ENCODE assay signal across 7 cellular contexts in genomic region chr5:159235869-159236520, GRCh38. TPM values are rescaled to one million over a fixed set of nuclear protein-coding genes. Genes with fewer than 3 reads are reported as not detected.
DNase-seq lines count a peak whose midpoint lies in the region; ATAC-seq, FAIRE-seq and TF ChIP-seq lines count a peak whose summit lies in the region.
"Not testable (repeated sequence)": the region's sequence is repeated elsewhere in the genome, so short reads cannot be mapped to it uniquely, and the experiment has no call there.

No MANE protein-coding gene starts in this region.

- BruUV-seq in K562 (replicated peaks; lab: Mats Ljungman, UMichigan), result not testable (repeated sequence)

- not testable (repeated sequence) for H3K4me1 ChIP-seq in K562 (replicated peaks in 1 of 2; ENCODE audit: control insufficient read depth in 2 of 2, insufficient read depth in 2 of 2, low read length in 2 of 2)

- DNase-seq in EL (peak; percentile 55), HT1080 (ENCODE audit: low read depth) (peak; percentile 62), NCI-H1417 (lab: John Stamatoyannopoulos, UW) (peak in 2 of 3 experiments; percentile 1 to 34), NCI-H82 (lab: John Stamatoyannopoulos, UW) (peak; percentile 46), SK-N-DZ (ENCODE audit: low spot score) (peak; percentile 28), left kidney (ENCODE audit: low read depth, low spot score) (peak; percentile 70)
- not testable (repeated sequence) for DNase-seq in K562 (ENCODE audit: extremely low read depth in 1 of 4, low spot score in 3 of 4)

- not testable (repeated sequence) for H3K9me1 ChIP-seq in K562 (ENCODE audit: control insufficient read depth, insufficient read depth, low read length)

- not testable (repeated sequence) for H3K4me2 ChIP-seq in K562 (ENCODE audit: insufficient read depth, low read length)

- H3K79me2 ChIP-seq in K562 (ENCODE audit: control insufficient read depth, insufficient read depth, low read length), result not testable (repeated sequence)

- TF ChIP-seq EP300 in K562 (IDR thresholded peaks at IDR 0.05; ENCODE audit: low read length), result not testable (repeated sequence)

- H3K9ac ChIP-seq in K562 (ENCODE audit: insufficient read depth in 1 of 2, low read depth in 2 of 2, low read length in 2 of 2), result not testable (repeated sequence)

- H2AFZ ChIP-seq in K562 (ENCODE audit: low read depth, low read length), result not testable (repeated sequence)

- H3K27ac ChIP-seq in K562 (ENCODE audit: extremely low read depth, low read depth, low read length), result not testable (repeated sequence)

- TF ChIP-seq RAD21 in K562 (CRISPR knock-in tag; conservative IDR thresholded peaks at IDR 0.05 in 1 of 2, IDR thresholded peaks at IDR 0.05 in 1 of 2), result not testable (repeated sequence)

- in situ Hi-C loops in K562 (cut with MboI), result not testable (repeated sequence)

- ATAC-seq in K562, result not testable (repeated sequence)

- H3K4me3 ChIP-seq in K562, result not testable (repeated sequence)

- H3K9me3 ChIP-seq in K562 (replicated peaks; ENCODE audit: control insufficient read depth, insufficient read depth, low read depth, low read length), result not testable (repeated sequence)

- H4K20me1 ChIP-seq in K562 (replicated peaks; ENCODE audit: control insufficient read depth, insufficient read depth, low read length), result not testable (repeated sequence)

- intact Hi-C loops in K562 (cut with micrococcal nuclease), result not testable (repeated sequence)

- 36% methylated on average over 2 of the region's 2 CpGs for WGBS in K562 (ENCODE audit: insufficient coverage, low coverage, missing lambda C conversion rate)

- CTCF ChIA-PET in K562 (lab: Yijun Ruan, JAX; ENCODE audit: low intra/inter-chr PET ratio), result not testable (repeated sequence)

- TF ChIP-seq POLR2A in K562 (conservative IDR thresholded peaks at IDR 0.05), result not testable (repeated sequence)

- not testable (repeated sequence) for H3K36me3 ChIP-seq in K562 (ENCODE audit: control insufficient read depth, insufficient read depth, low read length)

- FAIRE-seq in K562 (lab: Jason Lieb, UNC), result not testable (repeated sequence)

- H3K27me3 ChIP-seq in K562 (ENCODE audit: control insufficient read depth in 2 of 2, insufficient read depth in 2 of 2, low read length in 2 of 2), result not testable (repeated sequence)

- not testable (repeated sequence) for TF ChIP-seq CTCF in K562 (IDR thresholded peaks at IDR 0.05 in 2 of 3, conservative IDR thresholded peaks at IDR 0.05 in 1 of 3; ENCODE audit: insufficient read depth in 2 of 3, low read depth in 1 of 3, low read length in 3 of 3)

- POLR2A ChIA-PET in K562 (lab: Yijun Ruan, JAX), result interaction anchor here (0.6 to 1.3 kb wide), 3 partner anchors 9 to 36 kb away, joined by 3 to 4 read pairs (median 3); no protein-coding TSS in a partner anchor

TF ChIP-seq in K562, 482 proteins besides CTCF, POLR2A, EP300 and RAD21:
- TF ChIP-seq PKNOX1 (IDR thresholded peaks at IDR 0.05) (peak; percentile 47), MEIS2 (IDR thresholded peaks at IDR 0.05; ENCODE audit: partially characterized antibody) (peak; percentile 35)
TF ChIP-seq in K562: peak in this region for 2; not testable (repeated sequence) for 480.

RNA-seq across cellular contexts. Expression of gene RNF145, which starts 26.6 kb away (rescaled TPM):
- 95.6 and 141 TPM in 2 replicates for total RNA-seq in HT1080 (2014; rRNA removed; shearing (Covaris generic))
- 106 and 126 TPM in 2 replicates for polyA plus RNA-seq in HT1080 (2015; cell fraction: cytosol; rRNA removed)
- polyA plus RNA-seq in HT1080 (2015; cell fraction: nucleus; rRNA removed), result 68.2 and 82.3 TPM in 2 replicates
- polyA plus RNA-seq in SK-N-DZ (2014; cell fraction: cytosol; rRNA removed), result 79.7 and 80.8 TPM in 2 replicates
- polyA plus RNA-seq in SK-N-DZ (2014; cell fraction: nucleus; rRNA removed), result 39.5 and 44.8 TPM in 2 replicates
- 42.1 and 93.4 TPM in 2 replicates for total RNA-seq in K562 (2011; cell fraction: chromatin; rRNA removed; ENCODE audit: low replicate concordance)
- total RNA-seq in K562 (2011; cell fraction: nucleolus; rRNA removed), result 32.7 and 49.0 TPM in 2 replicates
- 61.5 and 67.7 TPM in 2 replicates for total RNA-seq in K562 (2011; cell fraction: nucleoplasm; rRNA removed)
- total RNA-seq in K562 (2014; rRNA removed), result 20.3 and 24.3 TPM in 2 replicates
- total RNA-seq in K562 (2014; rRNA removed; fragmentation: Illumina TruSeq; extraction: Trizol), result 21.8 and 29.5 TPM in 2 replicates
- 23.8 and 25.4 TPM in 2 replicates for total RNA-seq in K562 (2015; rRNA removed; fragmentation: Illumina TruSeq; extraction: Trizol)
- 35.4 and 39.5 TPM in 2 replicates for total RNA-seq in K562 (2021)
- polyA plus RNA-seq in K562 (2011; rRNA removed), result 26.2 and 40.7 TPM in 2 replicates
- 10.7 and 19.3 TPM in 2 replicates for polyA plus RNA-seq in K562 (2011; cell fraction: cytosol; rRNA removed)
- polyA plus RNA-seq in K562 (2011; cell fraction: nucleus; rRNA removed), result 34.2 and 35.9 TPM in 2 replicates
- 30.1 and 36.5 TPM in 2 replicates for polyA plus RNA-seq in K562 (2012)
- 35.4 and 38.1 TPM in 2 replicates for polyA plus RNA-seq in K562 (2014; fragmentation: Illumina TruSeq; extraction: Trizol)
- 10 to 100 TPM; 13.6 to 18.8 TPM for polyA plus RNA-seq in K562 (2014; fragmentation: Nextera tagmentation; extraction: Ambion mirVana)
- polyA plus RNA-seq in K562 (2014; rRNA removed), result 30.4 and 30.5 TPM in 2 replicates
- 30.0 and 36.5 TPM in 2 replicates for polyA minus RNA-seq in K562 (2011; rRNA and poly(A)+ RNA removed)
- 10.1 and 12.3 TPM in 2 replicates for polyA minus RNA-seq in K562 (2011; cell fraction: cytosol; rRNA and poly(A)+ RNA removed)
- polyA minus RNA-seq in K562 (2011; cell fraction: nucleus; rRNA and poly(A)+ RNA removed), result 21.9 and 33.2 TPM in 2 replicates

RNA-seq across cellular contexts. Expression of gene UBLCP1, which starts 27.1 kb away (rescaled TPM):
- total RNA-seq in HT1080 (2014; rRNA removed; shearing (Covaris generic)), result 30.1 and 35.8 TPM in 2 replicates
- 41.7 and 52.5 TPM in 2 replicates for polyA plus RNA-seq in HT1080 (2015; cell fraction: cytosol; rRNA removed)
- polyA plus RNA-seq in HT1080 (2015; cell fraction: nucleus; rRNA removed), result 48.3 and 52.0 TPM in 2 replicates
- 43.8 and 45.5 TPM in 2 replicates for polyA plus RNA-seq in SK-N-DZ (2014; cell fraction: cytosol; rRNA removed)
- 17.9 and 18.7 TPM in 2 replicates for polyA plus RNA-seq in SK-N-DZ (2014; cell fraction: nucleus; rRNA removed)
- 3.5 and 7.0 TPM in 2 replicates for total RNA-seq in K562 (2011; cell fraction: chromatin; rRNA removed; ENCODE audit: low replicate concordance)
- total RNA-seq in K562 (2011; cell fraction: nucleolus; rRNA removed), result 1.7 and 2.9 TPM in 2 replicates
- 3.9 and 8.0 TPM in 2 replicates for total RNA-seq in K562 (2011; cell fraction: nucleoplasm; rRNA removed)
- total RNA-seq in K562 (2014; rRNA removed), result 18.8 and 19.3 TPM in 2 replicates
- 35.1 and 41.7 TPM in 2 replicates for total RNA-seq in K562 (2014; rRNA removed; fragmentation: Illumina TruSeq; extraction: Trizol)
- 33.4 and 36.9 TPM in 2 replicates for total RNA-seq in K562 (2015; rRNA removed; fragmentation: Illumina TruSeq; extraction: Trizol)
- total RNA-seq in K562 (2021), result 21.6 and 22.1 TPM in 2 replicates
- 18.5 and 28.5 TPM in 2 replicates for polyA plus RNA-seq in K562 (2011; rRNA removed)
- 2.9 and 7.9 TPM in 2 replicates for polyA plus RNA-seq in K562 (2011; cell fraction: cytosol; rRNA removed)
- polyA plus RNA-seq in K562 (2011; cell fraction: nucleus; rRNA removed), result 3.1 and 3.7 TPM in 2 replicates
- 27.6 and 38.2 TPM in 2 replicates for polyA plus RNA-seq in K562 (2012)
- polyA plus RNA-seq in K562 (2014; fragmentation: Illumina TruSeq; extraction: Trizol), result 33.2 and 39.8 TPM in 2 replicates
- 10 to 100 TPM; 22.0 to 30.2 TPM for polyA plus RNA-seq in K562 (2014; fragmentation: Nextera tagmentation; extraction: Ambion mirVana)
- 29.8 and 32.1 TPM in 2 replicates for polyA plus RNA-seq in K562 (2014; rRNA removed)
- polyA minus RNA-seq in K562 (2011; rRNA and poly(A)+ RNA removed), result 12.8 and 13.2 TPM in 2 replicates
- polyA minus RNA-seq in K562 (2011; cell fraction: cytosol; rRNA and poly(A)+ RNA removed), result 4.3 and 6.9 TPM in 2 replicates
- polyA minus RNA-seq in K562 (2011; cell fraction: nucleus; rRNA and poly(A)+ RNA removed), result 4.3 and 6.6 TPM in 2 replicates
